Comparison of ENCODE assay signal across 1 cellular context in the genomic region with DNA sequence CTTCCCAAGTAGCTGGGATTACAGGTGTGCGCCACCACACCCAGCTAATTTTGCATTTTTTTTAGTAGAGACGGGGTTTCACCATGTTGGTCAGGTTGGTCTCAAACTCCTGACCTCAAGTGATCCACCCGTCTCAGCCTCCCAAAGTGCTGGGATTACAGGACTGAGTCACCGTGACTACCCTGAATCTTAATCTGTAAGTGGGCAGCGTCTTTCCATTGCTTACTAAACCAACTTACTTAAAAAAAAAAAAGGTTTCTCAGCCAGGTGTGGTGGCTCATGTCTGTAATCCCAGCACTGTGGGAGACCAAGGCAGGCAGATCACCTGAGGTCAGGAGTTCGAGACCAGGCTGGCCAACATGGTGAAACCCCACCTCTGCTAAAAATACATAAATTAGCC. TPM values are rescaled to one million over a fixed set of nuclear protein-coding genes. Genes with fewer than 3 reads are reported as not detected.
"Had no signal": no experiment of that assay in that cellular context is flagged by ENCODE, and none has a peak within 500 bp of the region (broad histone marks: within the 10 kb centered on the region; RNA-seq: fewer than 3 reads in every experiment).

No MANE protein-coding gene starts in this region.

RNA-seq across cellular contexts. Expression of a gene that starts 25.5 kb away (rescaled TPM):
- total RNA-seq: PC-3 had no signal
